ENCODE assay signal across 8 cellular contexts in genomic region chr2:202033317-202034248, GRCh38. TPM values are rescaled to one million over a fixed set of nuclear protein-coding genes. Genes with fewer than 3 reads are reported as not detected.
DNase-seq lines count a peak whose midpoint lies in the region; ATAC-seq, FAIRE-seq and TF ChIP-seq lines count a peak whose summit lies in the region.

Gene FZD7, plus strand, starts transcription at chr2:202033855. Its CDS starts 793 bp downstream, at chr2:202034648.

- TF ChIP-seq POLR2A in A549 (IDR thresholded peaks at IDR 0.05; ENCODE audit: low read length) (peak; percentile 55), GM18505 (IDR thresholded peaks at IDR 0.05; ENCODE audit: borderline replicate concordance, extremely low read depth, insufficient read depth, insufficient read length) (peak; percentile 33)

- peak within 1 kb of the TSS; percentile 94 for H3K27ac Mint-ChIP-seq in chondrocyte (ENCODE audit: unreplicated experiment)

- ATAC-seq in A549 (peak; percentile 79 to 90), GM18505 (IDR thresholded peaks at IDR 0.05; ENCODE audit: unreplicated experiment) (peak; percentile 80), HG02981 (IDR thresholded peaks at IDR 0.05; ENCODE audit: unreplicated experiment) (peak; percentile 79)

- no peaks in the 10 kb centered on the region for H3K27me3 Mint-ChIP-seq in chondrocyte (ENCODE audit: low read depth)

- POLR2A ChIA-PET in A549 (lab: Yijun Ruan, JAX) = interaction anchor here (1.0 kb wide), 1 partner anchor 252 kb away, joined by 3 read pairs; no protein-coding TSS in a partner anchor

- 0% methylated on average over 23 of the region's 109 CpGs for WGBS in A549 (ENCODE audit: missing lambda C conversion rate)

- H3K9me3 ChIP-seq in A549 = no peaks in the 10 kb centered on the region

- no peak for FAIRE-seq in A549 (lab: Jason Lieb, UNC)

- peaks cover 30% of the 10 kb centered on the region for H3K4me1 Mint-ChIP-seq in chondrocyte (ENCODE audit: low read depth)

- H3K4me1 ChIP-seq in A549 = peaks cover 31% of the 10 kb centered on the region

- TF ChIP-seq EP300 in A549 (IDR thresholded peaks at IDR 0.05) = no peak

- DNase-seq in A549 (ENCODE audit: low read depth in 1 of 2, low spot score in 1 of 2) (peak; percentile 72 to 89), NCI-H2196 (lab: John Stamatoyannopoulos, UW; ENCODE audit: unreplicated experiment) (peak; percentile 81), chondrocyte (ENCODE audit: low spot score) (peak; percentile 97), kidney tubule cell (ENCODE audit: low spot score) (peak; percentile 93)
- peak; percentile 71 to 77 for DNase-seq in activated CD4-positive, alpha-beta T cell treated with anti-CD3 and anti-CD28 coated beads for 24 hours (ENCODE audit: low read depth in 2 of 2)
- peak; percentile 62 to 82 for DNase-seq in stimulated activated CD4-positive, alpha-beta T cell treated with anti-CD3 and anti-CD28 coated beads, Interleukin-15, amount 100 ng/mL, for 48 hours (ENCODE audit: low read depth in 2 of 2)

- peaks cover 1% of the 10 kb centered on the region for H3K36me3 Mint-ChIP-seq in chondrocyte (ENCODE audit: low read depth)

- H3K9me3 Mint-ChIP-seq in chondrocyte (ENCODE audit: low read depth) = no peaks in the 10 kb centered on the region

- peak in 1 of 2 experiments; percentile 39; a peak in 2 of 5 replicates for TF ChIP-seq RAD21 in A549 (conservative IDR thresholded peaks at IDR 0.05 in 1 of 2, IDR thresholded peaks at IDR 0.05 in 1 of 2)

- peak within 1 kb of the TSS; percentile 95 to 96 for H3K27ac ChIP-seq in A549

- H3K4me3 ChIP-seq in A549 = peak within 1 kb of the TSS; percentile 77

- CTCF ChIA-PET in A549 (lab: Yijun Ruan, JAX) = no interaction called here

- no peak; the same call in 1 of the 3 replicates for TF ChIP-seq CTCF in A549 (IDR thresholded peaks at IDR 0.05)
- TF ChIP-seq CTCF in chondrocyte (IDR thresholded peaks at IDR 0.05) = peak; percentile 62

- peak within 1 kb of the TSS; percentile 82 for H3K4me3 Mint-ChIP-seq in chondrocyte (ENCODE audit: unreplicated experiment)

- H3K4me2 ChIP-seq in A549 = peak within 1 kb of the TSS; percentile 96

TF ChIP-seq in A549, 52 proteins besides CTCF, POLR2A, EP300 and RAD21:
- TF ChIP-seq SMC3 (IDR thresholded peaks at IDR 0.05) (peak; percentile 14; the same call in 1 of the 3 replicates), RNF2 (IDR thresholded peaks at IDR 0.05; ENCODE audit: borderline replicate concordance, low read depth) (0 out of 2 replicates have a peak, but pooled peaks have one; percentile 27), RARB (CRISPR knock-in tag; IDR thresholded peaks at IDR 0.05) (no peak), MAZ (IDR thresholded peaks at IDR 0.05; ENCODE audit: borderline replicate concordance, low read depth, low read length) (peak; percentile 88; the same call in 1 of the 2 replicates), CBX8 (IDR thresholded peaks at IDR 0.05) (no peak; the same call in 1 of the 2 replicates), PHF8 (IDR thresholded peaks at IDR 0.05; ENCODE audit: borderline replicate concordance, low read depth) (peak; percentile 63), MAX (IDR thresholded peaks at IDR 0.05) (0 out of 2 replicates have a peak, but pooled peaks have one; percentile 16), JUN (IDR thresholded peaks at IDR 0.05) (peak; percentile 44 to 70; a peak in 4 of 5 replicates), PBX3 (IDR thresholded peaks at IDR 0.05) (no peak), NPAS2 (CRISPR knock-in tag; IDR thresholded peaks at IDR 0.05; ENCODE audit: borderline replicate concordance) (no peak), KDM5A (IDR thresholded peaks at IDR 0.05) (no peak), BCL3 (IDR thresholded peaks at IDR 0.05) (peak; percentile 91; the same call in 2 of the 3 replicates)

RNA-seq across cellular contexts. Expression of gene FZD7, which starts in this region (rescaled TPM):
- 5.3 and 5.5 TPM in 2 replicates for polyA plus RNA-seq in A549 (2011; rRNA removed)
- polyA plus RNA-seq in A549 (2012; cell fraction: cytosol; rRNA removed) = 3.4 and 5.3 TPM in 2 replicates
- polyA plus RNA-seq in A549 (2012; cell fraction: nucleus; rRNA removed) = 6.6 and 8.9 TPM in 2 replicates
- polyA plus RNA-seq in A549 (2017; fragmentation: RNase III; extraction: RNeasy Plus Mini Kit Qiagen cat#74134 plus additional on column Dnase treatment) = 4.9 to 7.1 TPM (median 6.7 TPM) in 3 replicates
- polyA minus RNA-seq in A549 (2011; rRNA and poly(A)+ RNA removed) = 5.6 and 6.8 TPM in 2 replicates
- 61.0 to 66.2 TPM (median 63.1 TPM) in 3 replicates for total RNA-seq in chondrocyte

Comparison
In these comparisons a context has a peak if more than half of its experiments do, and no peak if none do; other contexts are left out.
1. Peak in every context shown above with its lines: DNase-seq, ATAC-seq, H3K4me3 ChIP-seq and H3K27ac ChIP-seq.